In the genomic region with DNA sequence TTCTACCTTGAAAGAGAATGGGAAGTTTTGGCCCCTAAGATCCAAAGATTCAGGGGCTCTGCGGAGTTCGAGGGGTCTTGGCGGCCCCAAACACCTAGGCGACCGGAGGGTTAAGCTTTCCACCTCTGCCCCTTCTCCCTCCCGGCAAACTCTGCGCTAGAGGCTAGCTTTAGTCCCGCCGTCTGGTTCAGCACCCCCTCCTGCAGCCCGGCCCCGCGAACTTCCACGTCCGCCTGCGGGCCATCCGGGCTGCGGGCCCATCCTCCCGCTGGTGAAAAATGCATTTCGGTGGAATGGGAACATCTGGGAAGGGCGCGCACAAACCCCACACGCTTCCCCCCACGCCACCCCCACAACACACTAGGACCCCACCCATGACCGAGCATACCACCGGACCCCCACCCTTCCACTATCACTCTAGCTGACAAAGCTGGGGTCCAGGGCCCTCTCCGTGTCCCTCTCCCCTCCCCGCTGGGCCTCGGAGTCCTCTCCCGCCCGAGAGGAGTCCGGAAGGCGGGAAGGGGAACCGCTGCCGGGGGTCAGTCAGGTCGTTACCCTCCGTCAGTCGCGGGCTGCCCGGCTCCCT, we compare ENCODE assay signal across 8 cellular contexts. TPM values are rescaled to one million over a fixed set of nuclear protein-coding genes. Genes with fewer than 3 reads are reported as not detected.
A peak's percentile ranks its signal among the peaks of the same experiment; 100 is the strongest.
DNase-seq lines count a peak whose midpoint lies in the region; ATAC-seq, FAIRE-seq and TF ChIP-seq lines count a peak whose summit lies in the region.

No MANE protein-coding gene starts in this region.

- H2AFZ ChIP-seq in PC-9: peak overlapping the region; percentile 94

- DNase-seq in NCI-H82 (lab: John Stamatoyannopoulos, UW) (peak; percentile 36), NCI-H82 treated with DMSO at 0.1 percent for 48 hours (lab: John Stamatoyannopoulos, UW; ENCODE audit: unreplicated experiment) (no peak), PC-9 (no peak), epithelial cell of esophagus (ENCODE audit: low read depth) (no peak), pancreas (peak in 3 of 6 donors; percentile 15 to 84 (median 57)), SIG-M5 (lab: John Stamatoyannopoulos, UW) (no peak), nucleus accumbens (lab: John Stamatoyannopoulos, UW) (no peak)

- BruUV-seq in PC-9 (replicated peaks; lab: Mats Ljungman, UMichigan): no TSS peak

- CTCF ChIA-PET in PC-9 (lab: Charles Lee): no interaction called here

- no peaks in the 10 kb centered on the region for H3K79me2 ChIP-seq in PC-9 (ENCODE audit: low read depth)

- no peaks in the 10 kb centered on the region for H3K9me2 ChIP-seq in PC-9 (ENCODE audit: insufficient read depth)

- H3K4me2 ChIP-seq in PC-9: peak overlapping the region; percentile 83

- no peak overlapping the region for H3K27ac ChIP-seq in PC-9
- no peak overlapping the region for H3K27ac ChIP-seq in pancreas

- intact Hi-C loops in PC-9 (cut with micrococcal nuclease; ENCODE audit: unreplicated experiment) (loop anchor here (10.0 kb wide), 2 partner anchors 330 to 430 kb away; no protein-coding TSS in a partner anchor), pancreas (cut with DNase I) (no loop called here)

- no peaks in the 10 kb centered on the region for H3K27me3 ChIP-seq in PC-9 (ENCODE audit: insufficient read depth, low read depth)
- peaks cover 10 to 64% (median 30%) of the 10 kb centered on the region in 4 donors for H3K27me3 ChIP-seq in pancreas

- H3K36me3 ChIP-seq in PC-9 (ENCODE audit: low read depth): no peaks in the 10 kb centered on the region
- no peaks in the 10 kb centered on the region for H3K36me3 ChIP-seq in pancreas

- POLR2A ChIA-PET in PC-9 (lab: Charles Lee; ENCODE audit: unreplicated experiment): no interaction called here

- peaks cover 3% of the 10 kb centered on the region; the same call in 1 of the 2 replicates for H3F3A ChIP-seq in PC-9 (ENCODE audit: insufficient read depth, low read depth)

- peak overlapping the region; percentile 62 for H3K4me3 ChIP-seq in PC-9
- H3K4me3 ChIP-seq in epithelial cell of esophagus (ENCODE audit: low read length): peak overlapping the region; percentile 31
- H3K4me3 ChIP-seq in pancreas: peak overlapping the region in 3 of 4 donors; percentile 9 to 46 (median 39)

- no peak for TF ChIP-seq CTCF in PC-9 (conservative IDR thresholded peaks at IDR 0.05)
- no peak for TF ChIP-seq CTCF in epithelial cell of esophagus (IDR thresholded peaks at IDR 0.05; ENCODE audit: insufficient read depth, low read depth, low read length, missing control alignments)
- no peak for TF ChIP-seq CTCF in pancreas (IDR thresholded peaks at IDR 0.05)

- no peak for ATAC-seq in pancreas
- ATAC-seq in HG02642 (IDR thresholded peaks at IDR 0.05; ENCODE audit: poor library complexity, unreplicated experiment): no peak

- no peaks in the 10 kb centered on the region for H3K9me3 ChIP-seq in PC-9 (ENCODE audit: insufficient read depth, low read depth)
- no peaks in the 10 kb centered on the region for H3K9me3 ChIP-seq in pancreas

- no peaks in the 10 kb centered on the region for H4K20me1 ChIP-seq in PC-9 (ENCODE audit: insufficient read depth)

- FAIRE-seq in pancreas (lab: Jason Lieb, UNC): no peak

- WGBS in pancreas, 2 donors: 2 to 4% methylated on average over 32 to 39 of the region's 39 CpGs

- peaks cover 12% of the 10 kb centered on the region; the same call in 1 of the 2 replicates for H3K4me1 ChIP-seq in PC-9 (replicated peaks; ENCODE audit: insufficient read depth)
- H3K4me1 ChIP-seq in pancreas: peaks cover 0 to 8% (median 0%) of the 10 kb centered on the region in 3 donors

RNA-seq across cellular contexts. Expression of a gene that starts 1.0 kb away (rescaled TPM):
- total RNA-seq in PC-9 (2021) (0.95 and 1.0 TPM in 2 replicates), pancreas (under 1 TPM in 5 of 6 donors, not detected in 1; 0.09 to 0.43 (median 0.22) TPM)
- under 1 TPM; 0.11 to 0.23 TPM for polyA plus RNA-seq in pancreas

RNA-seq across cellular contexts. Expression of a gene that starts 4.7 kb away (rescaled TPM):
- total RNA-seq in PC-9 (2021): 43.1 and 60.3 TPM in 2 replicates
- total RNA-seq in pancreas: 10 to 100 TPM in 4 of 6 donors, 1 to 10 TPM in 2; 9.8 to 19.9 (median 13.3) TPM
- polyA plus RNA-seq in pancreas: 1 to 10 TPM; 7.7 to 9.3 TPM
